In the genomic region with DNA sequence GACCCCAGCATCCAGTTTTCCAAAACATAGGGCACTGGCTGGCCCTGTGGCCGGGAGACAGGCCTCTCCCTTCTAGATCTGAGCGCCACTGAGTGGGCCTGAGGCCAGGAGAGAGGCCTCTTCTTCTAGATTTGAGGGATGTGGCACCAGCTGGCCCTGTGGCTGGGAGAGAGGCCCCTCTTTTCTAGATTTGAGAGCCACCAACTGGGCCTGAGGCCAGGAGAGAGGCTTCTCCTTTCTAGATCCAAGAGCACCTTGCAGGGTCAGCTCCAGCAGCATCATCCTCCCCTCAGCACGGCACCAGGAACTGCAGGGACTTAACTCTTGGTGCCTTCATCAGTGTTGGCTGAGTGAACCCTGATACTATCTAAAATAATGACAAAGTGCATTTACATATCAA, we compare ENCODE assay signal across 6 cellular contexts.
"Had no signal": no experiment of that assay in that cellular context is flagged by ENCODE, and none has a peak within 500 bp of the region (broad histone marks: within the 10 kb centered on the region; RNA-seq: fewer than 3 reads in every experiment).

No MANE protein-coding gene starts in this region.

- H3K27me3 Mint-ChIP-seq: IgD-negative memory B cell had no signal

- H3K4me1 ChIP-seq: HAP-1 had no signal

- DNase-seq: H7, HFFc6 had no signal

- H3K27ac ChIP-seq: HL-60 had no signal

- H3K4me3 ChIP-seq: GM23338, HAP-1 had no signal

- H3K27ac Mint-ChIP-seq: GM23338, HFFc6, IgD-negative memory B cell had no signal

- H2AFZ ChIP-seq: GM23338 had no signal

- H3K4me2 ChIP-seq: GM23338 had no signal

- H3K9me3 ChIP-seq: HAP-1 had no signal

- H3K36me3 ChIP-seq: HAP-1 had no signal

- H3K4me3 Mint-ChIP-seq: GM23338, HFFc6 had no signal
